22 cellular contexts compared by ENCODE assay signal in the genomic region with DNA sequence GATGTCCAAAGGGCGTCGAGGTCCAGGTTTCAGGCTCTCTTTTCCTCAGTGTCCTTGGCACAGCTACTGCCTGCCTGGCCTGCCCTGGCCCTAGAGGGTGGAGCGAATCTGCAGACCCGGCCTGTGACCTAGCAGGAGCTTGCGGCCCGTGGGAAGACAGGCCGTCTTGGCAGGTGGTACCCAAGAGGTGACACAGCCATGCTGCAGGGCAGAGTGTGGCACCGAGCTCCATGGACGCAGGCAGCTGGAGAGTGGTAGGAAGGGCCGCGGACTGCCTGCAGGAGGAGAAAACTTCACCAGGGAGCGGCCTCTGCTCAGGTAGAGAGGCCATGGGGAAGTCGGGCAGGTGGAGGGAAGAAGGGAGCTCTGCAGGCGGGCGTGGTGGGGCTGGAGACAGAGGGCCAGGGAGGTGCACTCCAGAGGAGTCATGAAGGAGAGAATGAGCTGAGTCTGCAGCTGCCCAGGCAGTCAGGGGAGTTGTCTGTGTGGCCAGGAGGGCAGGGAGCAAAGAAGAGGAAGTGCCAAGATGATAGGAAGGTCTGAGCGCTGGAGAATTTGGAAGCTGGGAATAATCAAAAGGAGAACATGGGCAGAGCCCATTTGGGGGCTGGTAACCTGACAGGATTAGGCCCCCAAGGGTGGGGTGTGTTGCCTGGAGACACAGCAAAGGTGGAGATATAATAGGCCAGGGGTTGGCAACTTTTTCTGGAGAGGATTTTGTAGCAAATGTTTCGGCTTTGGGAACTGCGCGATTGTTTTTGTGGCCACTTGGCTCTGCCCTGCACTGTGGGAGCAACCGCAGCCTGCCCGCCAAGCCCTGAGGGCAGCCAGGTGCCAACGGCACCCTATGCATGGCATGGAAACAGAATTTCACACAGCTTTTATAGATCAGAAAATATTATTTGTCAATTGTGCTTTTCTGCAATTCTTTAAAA.
"Had no signal": no experiment of that assay in that cellular context is flagged by ENCODE, and none has a peak within 500 bp of the region (broad histone marks: within the 10 kb centered on the region; RNA-seq: fewer than 3 reads in every experiment).

No MANE protein-coding gene starts in this region.

- H3K4me3 Mint-ChIP-seq: activated CD4-positive, alpha-beta memory T cell treated with anti-CD3 and anti-CD28 coated beads, Interleukin-2, amount 10 ng/mL, durations not matched to agents 7 days and 5 days; activated naive CD4-positive, alpha-beta T cell treated with anti-CD3 and anti-CD28 coated beads, Interleukin-2, amount 10 ng/mL, durations not matched to agents 7 days and 5 days; activated naive CD8-positive, alpha-beta T cell treated with anti-CD3 and anti-CD28 coated beads, Interleukin-2, amount 50 U/mL, for 24 hours; immature natural killer cell; naive thymus-derived CD8-positive, alpha-beta T cell; T-cell had no signal

- H3K4me3 ChIP-seq: ascending aorta, esophagus squamous epithelium, tibial nerve, uterus had no signal

- H3K27ac Mint-ChIP-seq: activated CD4-positive, alpha-beta memory T cell treated with anti-CD3 and anti-CD28 coated beads, Interleukin-2, amount 10 ng/mL, durations not matched to agents 7 days and 5 days; activated naive CD4-positive, alpha-beta T cell treated with anti-CD3 and anti-CD28 coated beads, Interleukin-2, amount 10 ng/mL, durations not matched to agents 7 days and 5 days; activated naive CD8-positive, alpha-beta T cell treated with anti-CD3 and anti-CD28 coated beads, Interleukin-2, amount 50 U/mL, for 24 hours; immature natural killer cell; naive thymus-derived CD8-positive, alpha-beta T cell; T-cell had no signal

- H3K4me1 Mint-ChIP-seq: activated CD4-positive, alpha-beta memory T cell treated with anti-CD3 and anti-CD28 coated beads, Interleukin-2, amount 10 ng/mL, durations not matched to agents 7 days and 5 days; activated naive CD4-positive, alpha-beta T cell treated with anti-CD3 and anti-CD28 coated beads, Interleukin-2, amount 10 ng/mL, durations not matched to agents 7 days and 5 days; activated naive CD8-positive, alpha-beta T cell treated with anti-CD3 and anti-CD28 coated beads, Interleukin-2, amount 50 U/mL, for 24 hours; immature natural killer cell; naive thymus-derived CD8-positive, alpha-beta T cell; T-cell had no signal

- DNase-seq: activated CD4-positive, alpha-beta memory T cell treated with anti-CD3 and anti-CD28 coated beads, Interleukin-2, amount 10 ng/mL, durations not matched to agents 7 days and 5 days; activated CD4-positive, alpha-beta T cell treated with anti-CD3 and anti-CD28 coated beads for 48 hours; activated CD4-positive, CD25-positive, alpha-beta regulatory T cell; activated effector memory CD4-positive, alpha-beta T cell treated with Interleukin-2 at 50 U/mL for 16 hours; activated naive CD4-positive, alpha-beta T cell treated with anti-CD3 and anti-CD28 coated beads, Interleukin-2, amount 10 ng/mL, durations not matched to agents 7 days and 5 days; activated naive CD8-positive, alpha-beta T cell treated with anti-CD3 and anti-CD28 coated beads, Interleukin-2, amount 50 U/mL, for 24 hours; activated T-cell treated with anti-CD3 and anti-CD28 coated beads, Interleukin-2, amount 50 U/mL, for 48 hours; effector CD8-positive, alpha-beta T cell; esophagus squamous epithelium; immature natural killer cell; kidney glomerular epithelial cell; left ventricle myocardium superior; mesenchymal stem cell; naive thymus-derived CD8-positive, alpha-beta T cell; retina; stimulated activated naive CD4-positive, alpha-beta T cell treated with Interleukin-2 at 50 U/mL for 16 hours; T-cell; T-helper 9 cell; uterus had no signal

- H3K27me3 ChIP-seq: ascending aorta, uterus had no signal

- H3K36me3 Mint-ChIP-seq: activated naive CD4-positive, alpha-beta T cell treated with anti-CD3 and anti-CD28 coated beads, Interleukin-2, amount 10 ng/mL, durations not matched to agents 7 days and 5 days; immature natural killer cell; naive thymus-derived CD8-positive, alpha-beta T cell; T-cell had no signal

- H3K27ac ChIP-seq: ascending aorta, breast epithelium, esophagus squamous epithelium, tibial nerve, uterus had no signal

- H3K4me1 ChIP-seq: ascending aorta, breast epithelium, tibial nerve, uterus had no signal

- ATAC-seq: activated naive CD8-positive, alpha-beta T cell treated with anti-CD3 and anti-CD28 coated beads, Interleukin-2, amount 50 U/mL, for 24 hours; naive thymus-derived CD8-positive, alpha-beta T cell; T-cell had no signal

- H3K36me3 ChIP-seq: ascending aorta, breast epithelium, esophagus squamous epithelium, tibial nerve, uterus had no signal

- H3K9me3 Mint-ChIP-seq: activated CD4-positive, alpha-beta memory T cell treated with anti-CD3 and anti-CD28 coated beads, Interleukin-2, amount 10 ng/mL, durations not matched to agents 7 days and 5 days; activated naive CD4-positive, alpha-beta T cell treated with anti-CD3 and anti-CD28 coated beads, Interleukin-2, amount 10 ng/mL, durations not matched to agents 7 days and 5 days; activated naive CD8-positive, alpha-beta T cell treated with anti-CD3 and anti-CD28 coated beads, Interleukin-2, amount 50 U/mL, for 24 hours; immature natural killer cell; naive thymus-derived CD8-positive, alpha-beta T cell; T-cell had no signal

- H3K9me3 ChIP-seq: ascending aorta, breast epithelium, esophagus squamous epithelium, tibial nerve, uterus had no signal
